8 cellular contexts compared by ENCODE assay signal in genomic region chr5:10306806-10307205, GRCh38. TPM values are rescaled to one million over a fixed set of nuclear protein-coding genes. Genes with fewer than 3 reads are reported as not detected.
DNase-seq lines count a peak whose midpoint lies in the region; ATAC-seq and TF ChIP-seq lines count a peak whose summit lies in the region.

No MANE protein-coding gene starts in this region.

- H2BK15ac ChIP-seq in mesendoderm (replicated peaks; ENCODE audit: low read depth): no peak overlapping the region

- ATAC-seq in body of pancreas: no peak
- no peak for ATAC-seq in HG03460 (IDR thresholded peaks at IDR 0.05; ENCODE audit: unreplicated experiment)

- H3K4me1 ChIP-seq in body of pancreas: peaks cover 85% of the 10 kb centered on the region
- H3K4me1 ChIP-seq in mesendoderm (ENCODE audit: control insufficient read depth, low read depth, low read length): peaks cover 2% of the 10 kb centered on the region

- no peaks in the 10 kb centered on the region for H3K36me3 Mint-ChIP-seq in activated naive CD4-positive, alpha-beta T cell treated with anti-CD3 and anti-CD28 coated beads, Interleukin-2, amount 50 U/mL, for 24 hours

- H3K4me3 Mint-ChIP-seq in activated naive CD4-positive, alpha-beta T cell treated with anti-CD3 and anti-CD28 coated beads, Interleukin-2, amount 50 U/mL, for 24 hours: peak overlapping the region; percentile 89

- no peaks in the 10 kb centered on the region for H3K79me2 ChIP-seq in mesendoderm (ENCODE audit: control insufficient read depth, insufficient read depth, low read length)

- no peak overlapping the region for H3K4me3 ChIP-seq in body of pancreas
- no peak overlapping the region for H3K4me3 ChIP-seq in mesendoderm (ENCODE audit: low read length)

- no peaks in the 10 kb centered on the region for H3K79me1 ChIP-seq in mesendoderm (ENCODE audit: low read length)

- peak overlapping the region; percentile 92 for H3K9ac ChIP-seq in mesendoderm (ENCODE audit: low read length)

- no peaks in the 10 kb centered on the region for H3K9me3 ChIP-seq in body of pancreas

- peaks cover 8% of the 10 kb centered on the region for H3K27me3 Mint-ChIP-seq in activated naive CD4-positive, alpha-beta T cell treated with anti-CD3 and anti-CD28 coated beads, Interleukin-2, amount 50 U/mL, for 24 hours

- no peak overlapping the region for H3K27ac Mint-ChIP-seq in activated naive CD4-positive, alpha-beta T cell treated with anti-CD3 and anti-CD28 coated beads, Interleukin-2, amount 50 U/mL, for 24 hours

- H3K4me1 Mint-ChIP-seq in activated naive CD4-positive, alpha-beta T cell treated with anti-CD3 and anti-CD28 coated beads, Interleukin-2, amount 50 U/mL, for 24 hours: peaks cover 6% of the 10 kb centered on the region

- H2BK120ac ChIP-seq in mesendoderm (ENCODE audit: low read depth, low read length): no peak overlapping the region

- H3K9me3 Mint-ChIP-seq in activated naive CD4-positive, alpha-beta T cell treated with anti-CD3 and anti-CD28 coated beads, Interleukin-2, amount 50 U/mL, for 24 hours: no peaks in the 10 kb centered on the region

- H3K56ac ChIP-seq in mesendoderm (ENCODE audit: low read length): peak overlapping the region; percentile 98

- 40 to 47% methylated on average over 8 of the region's 8 CpGs for WGBS in body of pancreas, 2 donors
- no CpG with 5 or more reads among the region's 8 CpGs for WGBS in mesendoderm (ENCODE audit: extremely low coverage, insufficient coverage, low lambda C conversion rate)

- no peak overlapping the region for H3K23ac ChIP-seq in mesendoderm (ENCODE audit: low read length)

- H3K18ac ChIP-seq in mesendoderm (ENCODE audit: low read length): peak overlapping the region; percentile 43

- no peak overlapping the region for H4K8ac ChIP-seq in mesendoderm (ENCODE audit: low read depth, low read length)

- H2BK5ac ChIP-seq in mesendoderm (ENCODE audit: low read length): no peak overlapping the region

- peak overlapping the region; percentile 83 for H3K4me2 ChIP-seq in mesendoderm (ENCODE audit: low read length)

- TF ChIP-seq CTCF in body of pancreas (IDR thresholded peaks at IDR 0.05): no peak

- peak overlapping the region; percentile 26 to 89 (median 88) for H3K27ac ChIP-seq in body of pancreas
- no peak overlapping the region for H3K27ac ChIP-seq in mesendoderm (ENCODE audit: low read depth, low read length)

- intact Hi-C loops in body of pancreas (cut with DNase I): no loop called here

- no peaks in the 10 kb centered on the region for H3K36me3 ChIP-seq in body of pancreas (replicated peaks in 1 of 2; ENCODE audit: insufficient read depth in 1 of 2, low read depth in 2 of 2)
- H3K36me3 ChIP-seq in mesendoderm (ENCODE audit: control insufficient read depth, insufficient read depth, low read length): no peaks in the 10 kb centered on the region

- H4K5ac ChIP-seq in mesendoderm (ENCODE audit: low read length): no peak overlapping the region

- no peak for TF ChIP-seq POLR2A in body of pancreas (IDR thresholded peaks at IDR 0.05)

- DNase-seq in activated naive CD4-positive, alpha-beta T cell treated with Interleukin-2 at 50 U/mL for 16 hours: no peak
- DNase-seq in body of pancreas: no peak
- DNase-seq in mesendoderm: peak; percentile 12
- no peak for DNase-seq in stimulated activated naive CD4-positive, alpha-beta T cell treated with Interleukin-2 at 50 U/mL for 16 hours (lab: John Stamatoyannopoulos, UW)
- no peak for DNase-seq in HuH-7 (ENCODE audit: low spot score)
- DNase-seq in NK-92 treated with Interleukin-12 subunit alpha and Interleukin-12 subunit beta, amount 100 ng/mL, for 24 hours (lab: John Stamatoyannopoulos, UW): no peak

- H3K27me3 ChIP-seq in body of pancreas: no peaks in the 10 kb centered on the region
- no peaks in the 10 kb centered on the region for H3K27me3 ChIP-seq in mesendoderm (ENCODE audit: insufficient read depth, low read length, poor library complexity)

- H2AK5ac ChIP-seq in mesendoderm (ENCODE audit: low read length): no peak overlapping the region

- H3K4ac ChIP-seq in mesendoderm (ENCODE audit: low read depth, low read length): no peak overlapping the region

RNA-seq across cellular contexts. Expression of gene CMBL, which starts 0.9 kb away (rescaled TPM):
- total RNA-seq in body of pancreas: 1 to 10 TPM; 4.4 to 4.9 TPM
- polyA plus RNA-seq in mesendoderm (2013, experiment 1 of 2): 9.7 TPM
- 10.1 TPM for polyA plus RNA-seq in mesendoderm (2013, experiment 2 of 2)

RNA-seq across cellular contexts. Expression of gene MARCHF6, which starts 46.7 kb away (rescaled TPM):
- total RNA-seq in body of pancreas: 100 to 1,000 TPM in 1 of 2 donors, 10 to 100 TPM in 1; 76.5 to 116 TPM
- polyA plus RNA-seq in mesendoderm (2013, experiment 1 of 2): 33.4 TPM
- 31.1 TPM for polyA plus RNA-seq in mesendoderm (2013, experiment 2 of 2)

RNA-seq across cellular contexts. Expression of gene CCT5, which starts 56.7 kb away (rescaled TPM):
- 10 to 100 TPM; 45.4 to 76.1 TPM for total RNA-seq in body of pancreas
- 405 TPM for polyA plus RNA-seq in mesendoderm (2013, experiment 1 of 2)
- polyA plus RNA-seq in mesendoderm (2013, experiment 2 of 2): 399 TPM

RNA-seq across cellular contexts. Expression of gene ATPSCKMT, which starts 57.1 kb away (rescaled TPM):
- 10 to 100 TPM in 1 of 2 donors, 1 to 10 TPM in 1; 4.6 to 13.2 TPM for total RNA-seq in body of pancreas
- polyA plus RNA-seq in mesendoderm (2013, experiment 1 of 2): 10.8 TPM
- 10.6 TPM for polyA plus RNA-seq in mesendoderm (2013, experiment 2 of 2)
